In genomic region chr12:85681333-85681732, GRCh38 we compare ENCODE assay signal across 27 cellular contexts.
"Had no signal": no experiment of that assay in that cellular context is flagged by ENCODE, and none has a peak within 500 bp of the region (broad histone marks: within the 10 kb centered on the region; RNA-seq: fewer than 3 reads in every experiment).

No MANE protein-coding gene starts in this region.

- H3K27me3 Mint-ChIP-seq: naive thymus-derived CD4-positive, alpha-beta T cell; stimulated activated naive CD8-positive, alpha-beta T cell treated with anti-CD3 and anti-CD28 coated beads, Interleukin-15, amount 100 ng/mL, for 72 hours had no signal

- H3K27me3 ChIP-seq: dorsolateral prefrontal cortex, gastrocnemius medialis, left lung, right atrium auricular region, suprapubic skin, transverse colon, upper lobe of right lung, uterus had no signal

- DNase-seq: dorsolateral prefrontal cortex; effector CD4-positive, alpha-beta T cell; erythroblast; gastrocnemius medialis; head of caudate nucleus; kidney; left lung; mesendoderm; midbrain; naive thymus-derived CD4-positive, alpha-beta T cell; nucleus accumbens; stimulated activated CD4-positive, alpha-beta T cell treated with anti-CD3 and anti-CD28 coated beads, Interleukin-12 subunit alpha, Interleukin-12 subunit beta, amount 100 ng/mL, for 4 hours; stimulated activated CD4-positive, alpha-beta T cell treated with anti-CD3 and anti-CD28 coated beads, Interleukin-1b, Interleukin-23, amount 100 ng/mL, for 48 hours; stimulated activated CD4-positive, alpha-beta T cell treated with anti-CD3 and anti-CD28 coated beads, Interleukin-4, amount 100 ng/mL, for 1 hour; stimulated activated CD8-positive, alpha-beta memory T cell treated with anti-CD3 and anti-CD28 coated beads, Interleukin-4, amount 100 ng/mL, for 48 hours; stimulated activated naive CD4-positive, alpha-beta T cell; stimulated activated naive CD8-positive, alpha-beta T cell treated with anti-CD3 and anti-CD28 coated beads, Interleukin-15, amount 100 ng/mL, for 72 hours; transverse colon; upper lobe of right lung; uterus had no signal

- H3K9me3 Mint-ChIP-seq: nephron had no signal

- H3K4me1 Mint-ChIP-seq: naive thymus-derived CD4-positive, alpha-beta T cell; nephron; stimulated activated naive CD8-positive, alpha-beta T cell treated with anti-CD3 and anti-CD28 coated beads, Interleukin-15, amount 100 ng/mL, for 72 hours had no signal

- H3K27ac Mint-ChIP-seq: naive thymus-derived CD4-positive, alpha-beta T cell; nephron; stimulated activated naive CD8-positive, alpha-beta T cell treated with anti-CD3 and anti-CD28 coated beads, Interleukin-15, amount 100 ng/mL, for 72 hours had no signal

- H3K4me1 ChIP-seq: gastrocnemius medialis, left lung, prostate gland, right atrium auricular region, suprapubic skin, transverse colon, upper lobe of right lung, uterus had no signal

- H3K4me3 Mint-ChIP-seq: naive thymus-derived CD4-positive, alpha-beta T cell; nephron; stimulated activated naive CD8-positive, alpha-beta T cell treated with anti-CD3 and anti-CD28 coated beads, Interleukin-15, amount 100 ng/mL, for 72 hours had no signal

- H3K4me2 ChIP-seq: smooth muscle cell had no signal

- H3K4me3 ChIP-seq: dorsolateral prefrontal cortex, gastrocnemius medialis, left lung, prostate gland, right atrium auricular region, smooth muscle cell, suprapubic skin, transverse colon, upper lobe of right lung, uterus had no signal

- ATAC-seq: gastrocnemius medialis; left lung; naive thymus-derived CD4-positive, alpha-beta T cell; sciatic nerve; stimulated activated naive CD8-positive, alpha-beta T cell treated with anti-CD3 and anti-CD28 coated beads, Interleukin-15, amount 100 ng/mL, for 72 hours; upper lobe of right lung had no signal

- H3K9me3 ChIP-seq: gastrocnemius medialis, prostate gland, right atrium auricular region, suprapubic skin, transverse colon, upper lobe of right lung, uterus had no signal

- H3K27ac ChIP-seq: dorsolateral prefrontal cortex, gastrocnemius medialis, left lung, prostate gland, right atrium auricular region, suprapubic skin, transverse colon, upper lobe of right lung, uterus had no signal

- H3K36me3 ChIP-seq: gastrocnemius medialis, left lung, prostate gland, right atrium auricular region, suprapubic skin, transverse colon, upper lobe of right lung, uterus had no signal

- FAIRE-seq: colon had no signal
